8 cellular contexts compared by ENCODE assay signal in the genomic region with DNA sequence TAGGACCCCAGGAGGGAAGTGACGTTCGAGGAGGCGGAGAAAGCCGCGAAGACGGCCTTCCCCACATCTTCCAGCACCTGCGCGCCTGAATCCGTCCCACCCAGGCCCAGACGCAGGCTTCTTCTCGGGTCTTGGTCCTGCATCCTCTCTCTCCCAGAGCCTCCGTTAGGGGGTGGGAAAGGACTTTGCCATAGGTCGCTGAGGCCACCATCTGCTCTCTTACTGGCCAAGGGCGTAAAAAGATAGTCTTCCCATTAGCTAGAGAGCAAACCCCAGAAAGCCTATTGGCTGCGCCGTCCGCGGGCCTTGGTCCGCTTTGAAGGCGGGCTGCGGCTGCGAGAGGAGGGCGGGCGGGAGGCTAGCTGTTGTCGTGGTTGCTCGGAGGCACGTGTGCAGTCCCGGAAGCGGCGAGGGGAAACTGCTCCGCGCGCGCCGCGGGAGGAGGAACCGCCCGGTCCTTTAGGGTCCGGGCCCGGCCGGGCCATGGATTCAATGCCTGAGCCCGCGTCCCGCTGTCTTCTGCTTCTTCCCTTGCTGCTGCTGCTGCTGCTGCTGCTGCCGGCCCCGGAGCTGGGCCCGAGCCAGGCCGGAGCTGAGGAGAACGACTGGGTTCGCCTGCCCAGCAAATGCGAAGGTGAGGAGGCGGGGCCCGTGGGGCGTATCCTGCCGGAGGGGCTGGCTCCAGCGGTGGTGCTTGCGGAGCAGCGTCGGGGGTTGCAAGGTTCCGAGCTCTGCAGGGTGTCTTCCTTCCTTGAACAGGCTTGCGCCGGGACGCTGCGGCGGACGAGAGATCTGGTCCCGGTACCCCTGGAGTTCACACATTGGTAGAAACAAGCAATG. TPM values are rescaled to one million over a fixed set of nuclear protein-coding genes. Genes with fewer than 3 reads are reported as not detected.
A peak's percentile ranks its signal among the peaks of the same experiment; 100 is the strongest.
DNase-seq lines count a peak whose midpoint lies in the region; ATAC-seq and TF ChIP-seq lines count a peak whose summit lies in the region.

A gene (plus strand): TSS at position 393 of the 840 bp plus-strand sequence. CDS start 91 bp downstream, at position 484.

- peak; percentile 91 for TF ChIP-seq POLR2A in erythroblast (IDR thresholded peaks at IDR 0.05; ENCODE audit: low read length)

- peaks cover 47% of the 10 kb centered on the region for H3K4me1 Mint-ChIP-seq in activated T-cell treated with anti-CD3 and anti-CD28 coated beads, Interleukin-2, amount 50 U/mL, for 24 hours (ENCODE audit: low read depth)

- in situ Hi-C loops in KBM-7 (cut with MboI; ENCODE audit: low pct_unique_long_range_greater_than_20kb, low sequenced_read_pairs) = no loop called here

- peak within 1 kb of the TSS; percentile 16 for H3K4me3 ChIP-seq in mucosa of stomach (ENCODE audit: low read length)

- H3K4me1 ChIP-seq in mucosa of stomach (ENCODE audit: control insufficient read depth, insufficient read depth, low read length) = peaks cover 26% of the 10 kb centered on the region

- DNase-seq in DMS153 treated with DMSO at 0.1 percent for 48 hours (lab: John Stamatoyannopoulos, UW; ENCODE audit: unreplicated experiment) (peak; percentile 95), KBM-7 (peak; percentile 99), erythroblast (lab: John Stamatoyannopoulos, UW) (peak; percentile 97 to 98)
- DNase-seq in activated T-cell treated with anti-CD3 and anti-CD28 coated beads, Interleukin-2, amount 50 U/mL, for 24 hours = peak; percentile 92
- peak; percentile 84 to 87 for DNase-seq in stimulated activated CD8-positive, alpha-beta memory T cell treated with anti-CD3 and anti-CD28 coated beads, Interleukin-7, amount 100 ng/mL, for 1 hour (ENCODE audit: low read depth in 2 of 2)

- no peaks in the 10 kb centered on the region for H3K9me3 Mint-ChIP-seq in activated T-cell treated with anti-CD3 and anti-CD28 coated beads, Interleukin-2, amount 50 U/mL, for 24 hours

- peak within 1 kb of the TSS; percentile 100 for H3K27ac Mint-ChIP-seq in activated T-cell treated with anti-CD3 and anti-CD28 coated beads, Interleukin-2, amount 50 U/mL, for 24 hours

- H3K27me3 ChIP-seq in mucosa of stomach (ENCODE audit: control insufficient read depth, insufficient read depth, low read length) = no peaks in the 10 kb centered on the region

- H3K36me3 ChIP-seq in mucosa of stomach (ENCODE audit: control insufficient read depth, insufficient read depth, low read length) = no peaks in the 10 kb centered on the region

- no peaks in the 10 kb centered on the region for H3K27me3 Mint-ChIP-seq in activated T-cell treated with anti-CD3 and anti-CD28 coated beads, Interleukin-2, amount 50 U/mL, for 24 hours

- no peaks in the 10 kb centered on the region for H3K9me3 ChIP-seq in mucosa of stomach (ENCODE audit: control insufficient read depth, low read length)

- peak within 1 kb of the TSS; percentile 99 for H3K4me3 Mint-ChIP-seq in activated T-cell treated with anti-CD3 and anti-CD28 coated beads, Interleukin-2, amount 50 U/mL, for 24 hours

- peak within 1 kb of the TSS; percentile 33 for H3K9ac ChIP-seq in mucosa of stomach (ENCODE audit: low read length)

- ATAC-seq in GM21717 (IDR thresholded peaks at IDR 0.05; ENCODE audit: unreplicated experiment) = peak; percentile 68

- H3K36me3 Mint-ChIP-seq in activated T-cell treated with anti-CD3 and anti-CD28 coated beads, Interleukin-2, amount 50 U/mL, for 24 hours (ENCODE audit: low read depth) = peaks cover 47% of the 10 kb centered on the region

TF ChIP-seq in PFSK-1, 5 proteins besides CTCF, POLR2A, EP300 and RAD21:
- TF ChIP-seq SIN3A (IDR thresholded peaks at IDR 0.05; ENCODE audit: borderline replicate concordance, insufficient read depth, low read length) (peak; percentile 68; the same call in 1 of the 2 replicates), FOXP2 (optimal IDR thresholded peaks at IDR 0.05; ENCODE audit: borderline replicate concordance, extremely low read depth, extremely low read length, insufficient read depth) (peak; percentile 75), TAF1 (IDR thresholded peaks at IDR 0.05; ENCODE audit: borderline replicate concordance, insufficient read depth, low read length) (peak; percentile 74; the same call in 1 of the 2 replicates), POLR2AphosphoS5 (IDR thresholded peaks at IDR 0.05; ENCODE audit: low read depth, low read length) (peak; percentile 74)
- TF ChIP-seq, protein P1, sequence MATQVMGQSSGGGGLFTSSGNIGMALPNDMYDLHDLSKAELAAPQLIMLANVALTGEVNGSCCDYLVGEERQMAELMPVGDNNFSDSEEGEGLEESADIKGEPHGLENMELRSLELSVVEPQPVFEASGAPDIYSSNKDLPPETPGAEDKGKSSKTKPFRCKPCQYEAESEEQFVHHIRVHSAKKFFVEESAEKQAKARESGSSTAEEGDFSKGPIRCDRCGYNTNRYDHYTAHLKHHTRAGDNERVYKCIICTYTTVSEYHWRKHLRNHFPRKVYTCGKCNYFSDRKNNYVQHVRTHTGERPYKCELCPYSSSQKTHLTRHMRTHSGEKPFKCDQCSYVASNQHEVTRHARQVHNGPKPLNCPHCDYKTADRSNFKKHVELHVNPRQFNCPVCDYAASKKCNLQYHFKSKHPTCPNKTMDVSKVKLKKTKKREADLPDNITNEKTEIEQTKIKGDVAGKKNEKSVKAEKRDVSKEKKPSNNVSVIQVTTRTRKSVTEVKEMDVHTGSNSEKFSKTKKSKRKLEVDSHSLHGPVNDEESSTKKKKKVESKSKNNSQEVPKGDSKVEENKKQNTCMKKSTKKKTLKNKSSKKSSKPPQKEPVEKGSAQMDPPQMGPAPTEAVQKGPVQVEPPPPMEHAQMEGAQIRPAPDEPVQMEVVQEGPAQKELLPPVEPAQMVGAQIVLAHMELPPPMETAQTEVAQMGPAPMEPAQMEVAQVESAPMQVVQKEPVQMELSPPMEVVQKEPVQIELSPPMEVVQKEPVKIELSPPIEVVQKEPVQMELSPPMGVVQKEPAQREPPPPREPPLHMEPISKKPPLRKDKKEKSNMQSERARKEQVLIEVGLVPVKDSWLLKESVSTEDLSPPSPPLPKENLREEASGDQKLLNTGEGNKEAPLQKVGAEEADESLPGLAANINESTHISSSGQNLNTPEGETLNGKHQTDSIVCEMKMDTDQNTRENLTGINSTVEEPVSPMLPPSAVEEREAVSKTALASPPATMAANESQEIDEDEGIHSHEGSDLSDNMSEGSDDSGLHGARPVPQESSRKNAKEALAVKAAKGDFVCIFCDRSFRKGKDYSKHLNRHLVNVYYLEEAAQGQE (IDR thresholded peaks at IDR 0.05; ENCODE audit: insufficient read depth in 1 of 2, low read depth in 2 of 2, low read length in 2 of 2) = no peak

RNA-seq across cellular contexts. Expression of the gene that starts here (rescaled TPM):
- polyA plus RNA-seq in PFSK-1 (2012; ENCODE audit: insufficient read length, low read depth) = 56.2 TPM

Comparison
In these comparisons a context has a peak if more than half of its experiments do, and no peak if none do; other contexts are left out.
1. Peak in every context shown above with its lines: DNase-seq, ATAC-seq and H3K4me3 ChIP-seq.